In genomic region chr14:75274899-75275569, GRCh38 we compare ENCODE assay signal across 9 cellular contexts. TPM values are rescaled to one million over a fixed set of nuclear protein-coding genes. Genes with fewer than 3 reads are reported as not detected.
DNase-seq lines count a peak whose midpoint lies in the region; ATAC-seq and TF ChIP-seq lines count a peak whose summit lies in the region.
"Had no signal": no experiment of that assay in that cellular context is flagged by ENCODE, and none has a peak within 500 bp of the region (broad histone marks: within the 10 kb centered on the region; RNA-seq: fewer than 3 reads in every experiment).

No MANE protein-coding gene starts in this region.

- ATAC-seq in HG03108 (IDR thresholded peaks at IDR 0.05; ENCODE audit: unreplicated experiment), result no peak
- ATAC-seq: activated naive CD4-positive, alpha-beta T cell treated with anti-CD3 and anti-CD28 coated beads, Interleukin-2, amount 50 U/mL, for 72 hours had no signal

- H3K4ac ChIP-seq in trophoblast cell (ENCODE audit: low read depth, low read length), result no peak overlapping the region

- CTCF ChIA-PET in HEK293T (lab: Yijun Ruan, JAX), result no interaction called here

- H3K36me3 ChIP-seq in GM06990 (ENCODE audit: control insufficient read depth, insufficient read depth, low read length) (no peaks in the 10 kb centered on the region), trophoblast cell (ENCODE audit: control insufficient read depth in 1 of 2, insufficient read depth in 2 of 2, low read length in 2 of 2) (peaks cover 0 to 4% of the 10 kb centered on the region in 2 experiments)

- H3K27ac ChIP-seq in epithelial cell of prostate (peak overlapping the region; percentile 16), trophoblast cell (ENCODE audit: low read depth, low read length) (no peak overlapping the region)

- H3K4me3 ChIP-seq in GM06990 (replicated peaks; ENCODE audit: low read depth, low read length) (no peak overlapping the region), trophoblast cell (ENCODE audit: low read depth, low read length) (no peak overlapping the region)

- no peak overlapping the region for H2AFZ ChIP-seq in trophoblast cell (ENCODE audit: insufficient read depth, low read length, poor library complexity)

- peaks cover 9% of the 10 kb centered on the region for H3K27me3 ChIP-seq in GM06990 (replicated peaks; ENCODE audit: control insufficient read depth, insufficient read depth, low read length)
- no peaks in the 10 kb centered on the region for H3K27me3 ChIP-seq in trophoblast cell (ENCODE audit: insufficient read depth, low read length)

- H2AK5ac ChIP-seq in trophoblast cell (ENCODE audit: low read length), result no peak overlapping the region

- H4K12ac ChIP-seq in trophoblast cell (ENCODE audit: low read depth, low read length), result no peak overlapping the region

- no peak overlapping the region for H3K18ac ChIP-seq in trophoblast cell (ENCODE audit: low read length)

- DNase-seq in GM06990 (ENCODE audit: extremely low read depth, insufficient read length) (peak; percentile 31), SKM-1 treated with dmso at 0.1 percent for 144 hours (lab: John Stamatoyannopoulos, UW; ENCODE audit: unreplicated experiment) (peak; percentile 85), epithelial cell of prostate (ENCODE audit: low read depth, low spot score) (no peak), trophoblast cell (peak; percentile 57 to 67), GOT3 (lab: John Stamatoyannopoulos, UW) (no peak), NCI-H1930 (lab: John Stamatoyannopoulos, UW) (no peak), HEK293T (ENCODE audit: extremely low spot score) (no peak)

- no peak overlapping the region for H3K9ac ChIP-seq in trophoblast cell (ENCODE audit: low read length)

- peaks cover 24% of the 10 kb centered on the region for H3K79me1 ChIP-seq in trophoblast cell (ENCODE audit: low read length)

- WGBS in trophoblast cell (ENCODE audit: extremely low coverage, insufficient coverage, insufficient read length), result no CpG with 5 or more reads among the region's 9 CpGs

- H3K79me2 ChIP-seq in trophoblast cell (ENCODE audit: control insufficient read depth, insufficient read depth, low read length, poor library complexity), result peaks cover 7% of the 10 kb centered on the region

- no peak overlapping the region for H2BK120ac ChIP-seq in trophoblast cell (ENCODE audit: insufficient read depth, low read length, poor library complexity)

- POLR2A ChIA-PET in HEK293T (lab: Yijun Ruan, JAX), result no interaction called here

- H3K14ac ChIP-seq in trophoblast cell (ENCODE audit: low read length), result no peak overlapping the region

- H2BK12ac ChIP-seq in trophoblast cell (ENCODE audit: low read length), result peak overlapping the region; percentile 6

- no peak overlapping the region for H3K23ac ChIP-seq in trophoblast cell (ENCODE audit: low read length)

- H3K4me2 ChIP-seq in trophoblast cell (ENCODE audit: low read length), result no peak overlapping the region

- no peak overlapping the region for H4K91ac ChIP-seq in trophoblast cell (ENCODE audit: low read depth, low read length)

- H2BK5ac ChIP-seq in trophoblast cell (ENCODE audit: low read depth, low read length, poor library complexity), result no peak overlapping the region

- H4K8ac ChIP-seq in trophoblast cell (ENCODE audit: low read depth, low read length), result no peak overlapping the region

- no peak for TF ChIP-seq CTCF in GM06990 (IDR thresholded peaks at IDR 0.05; ENCODE audit: insufficient read depth, low read length, poor library complexity, severe bottlenecking)

- no peaks in the 10 kb centered on the region for H3K9me3 ChIP-seq in trophoblast cell (ENCODE audit: insufficient read depth, low read depth, low read length)

- H3K4me1 ChIP-seq in trophoblast cell (ENCODE audit: control insufficient read depth in 1 of 2, insufficient read depth in 2 of 2, low read length in 2 of 2), result peaks cover 20 to 25% of the 10 kb centered on the region in 2 experiments

TF ChIP-seq in HEK293T, 16 proteins besides CTCF, POLR2A, EP300 and RAD21:
- TF ChIP-seq ELF4 (IDR thresholded peaks at IDR 0.05) (no peak), TARDBP (IDR thresholded peaks at IDR 0.05) (no peak), SUZ12 (IDR thresholded peaks at IDR 0.05) (no peak), CTBP1 (IDR thresholded peaks at IDR 0.05; ENCODE audit: borderline replicate concordance) (no peak), HDGF (IDR thresholded peaks at IDR 0.05; ENCODE audit: borderline replicate concordance) (no peak), SP1 (IDR thresholded peaks at IDR 0.05) (no peak), BHLHE40 (IDR thresholded peaks at IDR 0.05; ENCODE audit: borderline replicate concordance) (no peak), LEF1 (IDR thresholded peaks at IDR 0.05; ENCODE audit: borderline replicate concordance) (no peak), ZNF384 (IDR thresholded peaks at IDR 0.05) (no peak), FOXK2 (IDR thresholded peaks at IDR 0.05) (no peak), ARNT (IDR thresholded peaks at IDR 0.05) (no peak), NFRKB (IDR thresholded peaks at IDR 0.05) (no peak)

RNA-seq across cellular contexts. Expression of gene FOS, which starts 3.6 kb away (rescaled TPM):
- polyA plus RNA-seq in trophoblast cell (2013), result 26.6 and 30.7 TPM in 2 replicates

Comparison
In these comparisons a context has a peak if more than half of its experiments do, and no peak if none do; other contexts are left out.
1. DNase-seq: peak in GM06990 (single experiment), SKM-1 treated with dmso at 0.1 percent for 144 hours (single experiment) and trophoblast cell (2 of 2); none in epithelial cell of prostate (single experiment), GOT3 (single experiment), NCI-H1930 (0 of 2) and HEK293T (single experiment).